ENCODE assay signal across 10 cellular contexts in the genomic region with DNA sequence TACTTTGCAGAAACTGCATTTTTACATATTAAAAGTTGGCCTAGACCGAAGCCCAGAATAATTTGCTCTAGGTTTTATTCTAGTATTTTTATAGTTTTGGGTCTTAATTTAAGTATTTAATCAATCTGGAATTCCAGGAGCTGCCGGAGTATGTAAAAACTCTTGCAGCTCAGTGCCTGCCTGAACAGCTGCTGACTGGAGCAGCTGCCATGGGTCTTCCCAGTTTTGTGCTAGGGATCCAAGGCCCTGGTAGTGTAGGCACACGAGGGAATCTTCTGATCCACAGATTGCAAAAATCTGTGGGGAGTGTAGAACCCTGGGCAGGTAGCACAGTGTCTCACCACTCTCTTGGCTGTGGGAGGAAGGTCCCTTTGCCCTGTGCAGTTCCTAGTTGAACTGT.
"Had no signal": no experiment of that assay in that cellular context is flagged by ENCODE, and none has a peak within 500 bp of the region (broad histone marks: within the 10 kb centered on the region; RNA-seq: fewer than 3 reads in every experiment).

No MANE protein-coding gene starts in this region.

- H3K4me3 Mint-ChIP-seq: HFFc6 had no signal

- H2AFZ ChIP-seq: GM23248 had no signal

- H3K36me3 ChIP-seq: HAP-1 had no signal

- H3K27ac Mint-ChIP-seq: HFFc6 had no signal

- ATAC-seq: HCT116, K562 had no signal

- H3K27ac ChIP-seq: GM23248 had no signal

- DNase-seq: GM23248, HFFc6, IMR-90, KG1 had no signal

- H3K9me3 ChIP-seq: HAP-1 had no signal

- FAIRE-seq: H1, H54, HTR-8/SVneo, K562 had no signal

- H3K4me3 ChIP-seq: GM23248, HAP-1, K562 had no signal

- H3K4me1 ChIP-seq: HAP-1 had no signal

- H3K9ac ChIP-seq: GM23248 had no signal

- H3K9me3 Mint-ChIP-seq: HFFc6 had no signal
